In the genomic region with DNA sequence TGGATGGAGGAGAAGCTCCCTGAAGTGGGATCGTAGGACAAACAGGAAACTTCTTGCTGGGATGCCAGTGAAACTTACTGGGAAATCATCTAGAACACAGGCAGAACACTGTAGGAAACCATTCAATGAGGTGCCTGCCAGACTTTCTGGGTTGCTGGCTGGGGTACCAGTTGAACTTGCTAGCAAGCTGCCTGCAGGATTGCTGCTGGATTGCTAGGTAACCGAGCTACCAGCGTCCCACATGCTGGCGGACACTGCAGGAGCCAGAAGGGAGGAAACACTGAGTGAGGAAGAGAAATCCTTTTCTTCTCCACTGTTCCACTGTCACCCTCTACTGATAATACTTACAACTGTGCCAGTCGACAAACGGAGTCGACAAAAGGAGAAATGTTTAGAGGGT, we compare ENCODE assay signal across 21 cellular contexts.
"Had no signal": no experiment of that assay in that cellular context is flagged by ENCODE, and none has a peak within 500 bp of the region (broad histone marks: within the 10 kb centered on the region; RNA-seq: fewer than 3 reads in every experiment).

No MANE protein-coding gene starts in this region.

- H3K27ac Mint-ChIP-seq: activated CD4-positive, alpha-beta T cell treated with anti-CD3 and anti-CD28 coated beads, Interleukin-2, amount 10 ng/mL, durations not matched to agents 7 days and 5 days; activated CD8-positive, alpha-beta T cell treated with anti-CD3 and anti-CD28 coated beads, Interleukin-2, amount 10 ng/mL, durations not matched to agents 7 days and 5 days; activated naive CD4-positive, alpha-beta T cell treated with anti-CD3 and anti-CD28 coated beads, Interleukin-2, amount 50 U/mL, for 72 hours; nephron; T-cell; T-helper 2 cell treated with Interferon-gamma antibody and Interleukin-4, amounts not matched to agents 5 μg/mL and 100 μg/mL, for 36 hours had no signal

- H3K36me3 Mint-ChIP-seq: activated naive CD4-positive, alpha-beta T cell treated with anti-CD3 and anti-CD28 coated beads, Interleukin-2, amount 50 U/mL, for 72 hours; T-cell had no signal

- ATAC-seq: activated CD8-positive, alpha-beta T cell treated with anti-CD3 and anti-CD28 coated beads, Interleukin-2, amount 10 ng/mL, durations not matched to agents 7 days and 5 days; activated naive CD4-positive, alpha-beta T cell treated with anti-CD3 and anti-CD28 coated beads, Interleukin-2, amount 50 U/mL, for 72 hours; gastrocnemius medialis; left lobe of liver; lower lobe of right lung; right lobe of liver; T-cell had no signal

- DNase-seq: activated CD4-positive, alpha-beta T cell treated with anti-CD3 and anti-CD28 coated beads, Interleukin-2, amount 10 ng/mL, durations not matched to agents 7 days and 5 days; activated CD4-positive, CD25-positive, alpha-beta regulatory T cell treated with anti-CD3 and anti-CD28 coated beads, Interleukin-2, amount 50 U/mL, for 72 hours; activated CD8-positive, alpha-beta T cell treated with anti-CD3 and anti-CD28 coated beads, Interleukin-2, amount 10 ng/mL, durations not matched to agents 7 days and 5 days; activated gamma-delta T cell treated with Interleukin-2 at 50 U/mL for 16 hours; adrenal gland; brain microvascular endothelial cell; colonic mucosa; esophagus squamous epithelium; gastrocnemius medialis; kidney; lower lobe of right lung; right lobe of liver; stimulated activated CD4-positive, alpha-beta T cell treated with anti-CD3 and anti-CD28 coated beads, Interleukin-1b, Interleukin-23, amount 100 ng/mL, for 48 hours; stomach; T-cell; transverse colon had no signal

- H3K4me1 Mint-ChIP-seq: activated CD4-positive, alpha-beta T cell treated with anti-CD3 and anti-CD28 coated beads, Interleukin-2, amount 10 ng/mL, durations not matched to agents 7 days and 5 days; T-cell had no signal

- H3K27me3 Mint-ChIP-seq: activated CD4-positive, alpha-beta T cell treated with anti-CD3 and anti-CD28 coated beads, Interleukin-2, amount 10 ng/mL, durations not matched to agents 7 days and 5 days; T-cell had no signal

- H3K9me3 Mint-ChIP-seq: activated CD4-positive, alpha-beta T cell treated with anti-CD3 and anti-CD28 coated beads, Interleukin-2, amount 10 ng/mL, durations not matched to agents 7 days and 5 days; T-helper 2 cell treated with Interferon-gamma antibody and Interleukin-4, amounts not matched to agents 5 μg/mL and 100 μg/mL, for 36 hours had no signal

- H3K4me3 Mint-ChIP-seq: activated CD4-positive, alpha-beta T cell treated with anti-CD3 and anti-CD28 coated beads, Interleukin-2, amount 10 ng/mL, durations not matched to agents 7 days and 5 days; activated CD8-positive, alpha-beta T cell treated with anti-CD3 and anti-CD28 coated beads, Interleukin-2, amount 10 ng/mL, durations not matched to agents 7 days and 5 days; mesothelial cell of epicardium; nephron; T-cell; T-helper 2 cell treated with Interferon-gamma antibody and Interleukin-4, amounts not matched to agents 5 μg/mL and 100 μg/mL, for 36 hours had no signal
